In the genomic region with DNA sequence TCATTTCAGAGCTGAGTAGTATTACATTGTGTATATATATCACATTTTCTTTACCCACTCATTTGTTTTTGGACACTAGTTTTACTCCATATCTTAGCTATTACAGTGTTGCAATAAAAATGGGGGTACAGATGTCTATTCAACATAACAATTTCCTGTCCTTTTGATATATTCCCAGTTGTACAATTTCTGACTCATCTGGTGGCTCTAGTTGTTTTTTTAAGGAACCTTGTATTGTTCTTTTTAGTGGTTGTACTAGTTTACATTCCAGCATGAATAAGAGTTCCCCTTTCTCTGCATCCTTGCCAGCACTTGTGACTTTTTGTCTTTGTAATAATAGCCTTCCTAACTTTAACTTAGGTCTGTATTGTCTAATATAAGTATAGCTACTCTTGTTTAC, we compare ENCODE assay signal across 1 cellular context.
TF ChIP-seq lines count a peak whose summit lies in the region.

No MANE protein-coding gene starts in this region.

TF ChIP-seq in GM23338, 12 proteins besides CTCF, POLR2A, EP300 and RAD21 (continued from another document):
- TF ChIP-seq, protein P1, sequence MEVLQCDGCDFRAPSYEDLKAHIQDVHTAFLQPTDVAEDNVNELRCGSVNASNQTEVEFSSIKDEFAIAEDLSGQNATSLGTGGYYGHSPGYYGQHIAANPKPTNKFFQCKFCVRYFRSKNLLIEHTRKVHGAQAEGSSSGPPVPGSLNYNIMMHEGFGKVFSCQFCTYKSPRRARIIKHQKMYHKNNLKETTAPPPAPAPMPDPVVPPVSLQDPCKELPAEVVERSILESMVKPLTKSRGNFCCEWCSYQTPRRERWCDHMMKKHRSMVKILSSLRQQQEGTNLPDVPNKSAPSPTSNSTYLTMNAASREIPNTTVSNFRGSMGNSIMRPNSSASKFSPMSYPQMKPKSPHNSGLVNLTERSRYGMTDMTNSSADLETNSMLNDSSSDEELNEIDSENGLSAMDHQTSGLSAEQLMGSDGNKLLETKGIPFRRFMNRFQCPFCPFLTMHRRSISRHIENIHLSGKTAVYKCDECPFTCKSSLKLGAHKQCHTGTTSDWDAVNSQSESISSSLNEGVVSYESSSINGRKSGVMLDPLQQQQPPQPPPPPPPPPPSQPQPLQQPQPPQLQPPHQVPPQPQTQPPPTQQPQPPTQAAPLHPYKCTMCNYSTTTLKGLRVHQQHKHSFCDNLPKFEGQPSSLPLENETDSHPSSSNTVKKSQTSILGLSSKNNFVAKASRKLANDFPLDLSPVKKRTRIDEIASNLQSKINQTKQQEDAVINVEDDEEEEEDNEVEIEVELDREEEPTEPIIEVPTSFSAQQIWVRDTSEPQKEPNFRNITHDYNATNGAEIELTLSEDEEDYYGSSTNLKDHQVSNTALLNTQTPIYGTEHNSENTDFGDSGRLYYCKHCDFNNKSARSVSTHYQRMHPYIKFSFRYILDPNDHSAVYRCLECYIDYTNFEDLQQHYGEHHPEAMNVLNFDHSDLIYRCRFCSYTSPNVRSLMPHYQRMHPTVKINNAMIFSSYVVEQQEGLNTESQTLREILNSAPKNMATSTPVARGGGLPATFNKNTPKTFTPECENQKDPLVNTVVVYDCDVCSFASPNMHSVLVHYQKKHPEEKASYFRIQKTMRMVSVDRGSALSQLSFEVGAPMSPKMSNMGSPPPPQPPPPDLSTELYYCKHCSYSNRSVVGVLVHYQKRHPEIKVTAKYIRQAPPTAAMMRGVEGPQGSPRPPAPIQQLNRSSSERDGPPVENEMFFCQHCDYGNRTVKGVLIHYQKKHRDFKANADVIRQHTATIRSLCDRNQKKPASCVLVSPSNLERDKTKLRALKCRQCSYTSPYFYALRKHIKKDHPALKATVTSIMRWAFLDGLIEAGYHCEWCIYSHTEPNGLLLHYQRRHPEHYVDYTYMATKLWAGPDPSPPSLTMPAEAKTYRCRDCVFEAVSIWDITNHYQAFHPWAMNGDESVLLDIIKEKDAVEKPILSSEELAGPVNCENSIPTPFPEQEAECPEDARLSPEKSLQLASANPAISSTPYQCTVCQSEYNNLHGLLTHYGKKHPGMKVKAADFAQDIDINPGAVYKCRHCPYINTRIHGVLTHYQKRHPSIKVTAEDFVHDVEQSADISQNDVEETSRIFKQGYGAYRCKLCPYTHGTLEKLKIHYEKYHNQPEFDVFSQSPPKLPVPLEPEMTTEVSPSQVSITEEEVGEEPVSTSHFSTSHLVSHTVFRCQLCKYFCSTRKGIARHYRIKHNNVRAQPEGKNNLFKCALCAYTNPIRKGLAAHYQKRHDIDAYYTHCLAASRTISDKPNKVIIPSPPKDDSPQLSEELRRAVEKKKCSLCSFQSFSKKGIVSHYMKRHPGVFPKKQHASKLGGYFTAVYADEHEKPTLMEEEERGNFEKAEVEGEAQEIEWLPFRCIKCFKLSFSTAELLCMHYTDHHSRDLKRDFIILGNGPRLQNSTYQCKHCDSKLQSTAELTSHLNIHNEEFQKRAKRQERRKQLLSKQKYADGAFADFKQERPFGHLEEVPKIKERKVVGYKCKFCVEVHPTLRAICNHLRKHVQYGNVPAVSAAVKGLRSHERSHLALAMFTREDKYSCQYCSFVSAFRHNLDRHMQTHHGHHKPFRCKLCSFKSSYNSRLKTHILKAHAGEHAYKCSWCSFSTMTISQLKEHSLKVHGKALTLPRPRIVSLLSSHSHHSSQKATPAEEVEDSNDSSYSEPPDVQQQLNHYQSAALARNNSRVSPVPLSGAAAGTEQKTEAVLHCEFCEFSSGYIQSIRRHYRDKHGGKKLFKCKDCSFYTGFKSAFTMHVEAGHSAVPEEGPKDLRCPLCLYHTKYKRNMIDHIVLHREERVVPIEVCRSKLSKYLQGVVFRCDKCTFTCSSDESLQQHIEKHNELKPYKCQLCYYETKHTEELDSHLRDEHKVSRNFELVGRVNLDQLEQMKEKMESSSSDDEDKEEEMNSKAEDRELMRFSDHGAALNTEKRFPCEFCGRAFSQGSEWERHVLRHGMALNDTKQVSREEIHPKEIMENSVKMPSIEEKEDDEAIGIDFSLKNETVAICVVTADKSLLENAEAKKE (CRISPR knock-in tag; IDR thresholded peaks at IDR 0.05): no peak
- no peak for TF ChIP-seq ZNF114 (CRISPR knock-in tag; IDR thresholded peaks at IDR 0.05)
- TF ChIP-seq EZH2 (IDR thresholded peaks at IDR 0.05; ENCODE audit: low read depth, unreplicated experiment): no peak
